Comparison of ENCODE assay signal across 1 cellular context in the genomic region with DNA sequence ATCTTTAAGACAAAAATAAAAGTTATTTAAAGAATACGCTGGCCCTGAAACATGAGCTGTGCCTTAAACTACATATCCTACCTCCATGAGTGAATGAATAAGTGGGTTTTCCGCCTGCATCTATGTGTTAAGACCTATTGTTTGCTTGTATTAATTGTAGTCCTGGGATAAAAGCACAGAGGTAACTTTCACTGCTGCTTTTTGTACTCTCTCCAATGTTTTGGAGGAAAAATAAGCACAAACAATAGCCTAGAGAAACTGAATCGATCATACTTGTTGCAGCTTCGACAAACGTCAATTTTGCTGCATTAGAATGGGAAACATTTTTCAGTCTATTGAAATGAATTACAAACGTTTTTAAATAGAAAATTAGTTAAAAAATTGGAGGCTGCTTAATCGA.
TF ChIP-seq lines count a peak whose summit lies in the region.

No MANE protein-coding gene starts in this region.

TF ChIP-seq in endothelial cell of umbilical vein, 7 proteins besides CTCF, POLR2A, EP300 and RAD21 (continued from another document):
- TF ChIP-seq, protein P1, sequence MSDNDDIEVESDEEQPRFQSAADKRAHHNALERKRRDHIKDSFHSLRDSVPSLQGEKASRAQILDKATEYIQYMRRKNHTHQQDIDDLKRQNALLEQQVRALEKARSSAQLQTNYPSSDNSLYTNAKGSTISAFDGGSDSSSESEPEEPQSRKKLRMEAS (IDR thresholded peaks at IDR 0.05; ENCODE audit: insufficient read depth, insufficient read length): no peak
- no peak for TF ChIP-seq POLR2AphosphoS5 (IDR thresholded peaks at IDR 0.05; ENCODE audit: insufficient read depth, low read depth, low read length)
- TF ChIP-seq EZH2 (IDR thresholded peaks at IDR 0.05; ENCODE audit: borderline replicate concordance, low read depth, low read length, severe bottlenecking): no peak
- TF ChIP-seq MYC (IDR thresholded peaks at IDR 0.05; ENCODE audit: low read depth, low read length): no peak
